25 cellular contexts compared by ENCODE assay signal in genomic region chr13:89688908-89689307, GRCh38.
A peak's percentile ranks its signal among the peaks of the same experiment; 100 is the strongest.
DNase-seq lines count a peak whose midpoint lies in the region; ATAC-seq, FAIRE-seq and TF ChIP-seq lines count a peak whose summit lies in the region.
"Had no signal": no experiment of that assay in that cellular context is flagged by ENCODE, and none has a peak within 500 bp of the region (broad histone marks: within the 10 kb centered on the region; RNA-seq: fewer than 3 reads in every experiment).

No MANE protein-coding gene starts in this region.

- H3K4me2 ChIP-seq in fibroblast of lung (ENCODE audit: extremely low read depth, insufficient read depth, low read length), result no peak overlapping the region

- TF ChIP-seq POLR2A in uterus (IDR thresholded peaks at IDR 0.05), result no peak

- no peak overlapping the region for H3K27ac Mint-ChIP-seq in WTC11
- H3K27ac Mint-ChIP-seq: activated CD4-positive, alpha-beta T cell treated with anti-CD3 and anti-CD28 coated beads, Interleukin-2, amount 10 ng/mL, durations not matched to agents 24 days and 14 days; IgD-negative memory B cell; stimulated activated naive CD8-positive, alpha-beta T cell treated with anti-CD3 and anti-CD28 coated beads, Interleukin-15, amount 100 ng/mL, for 72 hours had no signal

- H3K9me3 Mint-ChIP-seq in WTC11, result no peaks in the 10 kb centered on the region
- H3K9me3 Mint-ChIP-seq: activated CD4-positive, alpha-beta T cell treated with anti-CD3 and anti-CD28 coated beads, Interleukin-2, amount 10 ng/mL, durations not matched to agents 24 days and 14 days had no signal

- CTCF ChIA-PET in WTC11 (lab: Charles Lee), result no interaction called here

- H3K4me1 ChIP-seq in fibroblast of lung (ENCODE audit: control insufficient read depth, extremely low read depth, insufficient read depth, low read length) (no peaks in the 10 kb centered on the region), uterus (no peaks in the 10 kb centered on the region), ascending aorta (no peaks in the 10 kb centered on the region)

- no peaks in the 10 kb centered on the region for H3K36me3 Mint-ChIP-seq in WTC11
- H3K36me3 Mint-ChIP-seq: IgD-negative memory B cell had no signal

- DNase-seq in WTC11 (ENCODE audit: low spot score) (no peak), fibroblast of lung (ENCODE audit: low read depth in 2 of 2) (peak; percentile 6 to 23), kidney tubule cell (ENCODE audit: low spot score) (peak; percentile 12), substantia nigra (lab: John Stamatoyannopoulos, UW) (peak in 47 of 49 donors; percentile 6 to 82 (median 65)), LoVo (ENCODE audit: low spot score) (no peak), uterus (no peak), HTR-8/SVneo (ENCODE audit: insufficient read length, low spot score) (no peak), ascending aorta (ENCODE audit: low spot score in 2 of 2) (no peak)
- DNase-seq: activated CD4-positive, alpha-beta T cell treated with anti-CD3 and anti-CD28 coated beads, Interleukin-2, amount 10 ng/mL, durations not matched to agents 24 days and 14 days; activated CD8-positive, alpha-beta memory T cell treated with anti-CD3 and anti-CD28 coated beads, Interleukin-2, amount 50 U/mL, for 4 hours; activated naive CD4-positive, alpha-beta T cell treated with Interleukin-2 at 50 U/mL for 16 hours; dermis blood vessel endothelial cell; DND-41; NCI-H1930; NCI-H446; NK-92 treated with Interleukin-12 subunit alpha and Interleukin-12 subunit beta, amount 100 ng/mL, for 24 hours; stimulated activated CD4-positive, alpha-beta T cell treated with anti-CD3 and anti-CD28 coated beads, Interleukin-2, amount 100 ng/mL, for 24 hours; stimulated activated naive CD8-positive, alpha-beta T cell treated with anti-CD3 and anti-CD28 coated beads, Interleukin-15, amount 100 ng/mL, for 72 hours; SW 1271 had no signal

- H3K9me3 ChIP-seq in fibroblast of lung (ENCODE audit: control insufficient read depth, insufficient read depth, low read depth, low read length), result no peaks in the 10 kb centered on the region
- H3K9me3 ChIP-seq in uterus, result no peaks in the 10 kb centered on the region
- no peaks in the 10 kb centered on the region for H3K9me3 ChIP-seq in ascending aorta
- H3K9me3 ChIP-seq: neutrophil had no signal

- H3K79me2 ChIP-seq in fibroblast of lung (ENCODE audit: control insufficient read depth, insufficient read depth, low read length), result no peaks in the 10 kb centered on the region

- H3K9ac ChIP-seq in fibroblast of lung (ENCODE audit: insufficient read depth, low read length), result no peak overlapping the region

- intact Hi-C loops in uterus (cut with DNase I; ENCODE audit: low total_unique reads), result no loop called here
- intact Hi-C loops in ascending aorta (cut with DNase I), result no loop called here

- no peak overlapping the region for H3K4me3 Mint-ChIP-seq in WTC11
- H3K4me3 Mint-ChIP-seq: activated CD4-positive, alpha-beta T cell treated with anti-CD3 and anti-CD28 coated beads, Interleukin-2, amount 10 ng/mL, durations not matched to agents 24 days and 14 days; IgD-negative memory B cell; stimulated activated naive CD8-positive, alpha-beta T cell treated with anti-CD3 and anti-CD28 coated beads, Interleukin-15, amount 100 ng/mL, for 72 hours had no signal

- TF ChIP-seq CTCF in WTC11 (IDR thresholded peaks at IDR 0.05), result no peak
- no peak for TF ChIP-seq CTCF in fibroblast of lung (conservative IDR thresholded peaks at IDR 0.05 in 1 of 2, IDR thresholded peaks at IDR 0.05 in 1 of 2; ENCODE audit: low read depth in 1 of 2, low read length in 2 of 2)
- no peak for TF ChIP-seq CTCF in uterus (IDR thresholded peaks at IDR 0.05)
- TF ChIP-seq CTCF in ascending aorta (IDR thresholded peaks at IDR 0.05), result no peak

- H3K27ac ChIP-seq in fibroblast of lung (ENCODE audit: insufficient read depth, low read length) (no peak overlapping the region), substantia nigra (ENCODE audit: low read depth, low read length, poor library complexity, severe bottlenecking) (no peak overlapping the region), uterus (no peak overlapping the region), ascending aorta (no peak overlapping the region)
- H3K27ac ChIP-seq: neutrophil, RWPE1 had no signal

- H2AFZ ChIP-seq in fibroblast of lung (ENCODE audit: low read length), result no peak overlapping the region

- peak; percentile 76 for ATAC-seq in WTC11
- ATAC-seq: stimulated activated naive CD8-positive, alpha-beta T cell treated with anti-CD3 and anti-CD28 coated beads, Interleukin-15, amount 100 ng/mL, for 72 hours had no signal

- no peaks in the 10 kb centered on the region for H3K27me3 Mint-ChIP-seq in WTC11 (ENCODE audit: low read depth)
- H3K27me3 Mint-ChIP-seq: activated CD4-positive, alpha-beta T cell treated with anti-CD3 and anti-CD28 coated beads, Interleukin-2, amount 10 ng/mL, durations not matched to agents 24 days and 14 days; IgD-negative memory B cell; stimulated activated naive CD8-positive, alpha-beta T cell treated with anti-CD3 and anti-CD28 coated beads, Interleukin-15, amount 100 ng/mL, for 72 hours had no signal

- POLR2A ChIA-PET in WTC11 (lab: Charles Lee), result no interaction called here

- no peak for FAIRE-seq in HTR-8/SVneo (lab: Jason Lieb, UNC)
- FAIRE-seq: GM18507, TTC549, urothelium cell line had no signal

- H3K4me3 ChIP-seq in fibroblast of lung (replicated peaks in 1 of 4; ENCODE audit: control extremely low read depth in 1 of 4, insufficient read depth in 1 of 4, low read depth in 3 of 4, low read length in 4 of 4) (no peak overlapping the region), uterus (no peak overlapping the region), ascending aorta (no peak overlapping the region)

- H3K36me3 ChIP-seq in fibroblast of lung (ENCODE audit: control insufficient read depth, insufficient read depth, low read length) (no peaks in the 10 kb centered on the region), uterus (no peaks in the 10 kb centered on the region), ascending aorta (no peaks in the 10 kb centered on the region)
- H3K36me3 ChIP-seq: neutrophil had no signal

- no peaks in the 10 kb centered on the region for H3K27me3 ChIP-seq in fibroblast of lung (ENCODE audit: control insufficient read depth, insufficient read depth, low read length)
- no peaks in the 10 kb centered on the region for H3K27me3 ChIP-seq in uterus
- H3K27me3 ChIP-seq in ascending aorta, result no peaks in the 10 kb centered on the region
- H3K27me3 ChIP-seq: neutrophil had no signal

- no peaks in the 10 kb centered on the region for H4K20me1 ChIP-seq in fibroblast of lung (ENCODE audit: control insufficient read depth, extremely low read depth, insufficient read depth, low read length)

- H3K4me1 Mint-ChIP-seq in WTC11, result no peaks in the 10 kb centered on the region
- H3K4me1 Mint-ChIP-seq: activated CD4-positive, alpha-beta T cell treated with anti-CD3 and anti-CD28 coated beads, Interleukin-2, amount 10 ng/mL, durations not matched to agents 24 days and 14 days; IgD-negative memory B cell; stimulated activated naive CD8-positive, alpha-beta T cell treated with anti-CD3 and anti-CD28 coated beads, Interleukin-15, amount 100 ng/mL, for 72 hours had no signal

TF ChIP-seq in WTC11, 78 proteins besides CTCF, POLR2A, EP300 and RAD21:
- TF ChIP-seq SP1 (CRISPR knock-in tag; conservative IDR thresholded peaks at IDR 0.05), result no peak
- TF ChIP-seq ZNF138 (CRISPR knock-in tag; conservative IDR thresholded peaks at IDR 0.05), result no peak

Comparison
In these comparisons a context has a peak if more than half of its experiments do, and no peak if none do; other contexts are left out.
1. DNase-seq: peak in fibroblast of lung (2 of 2), kidney tubule cell (single experiment) and substantia nigra (47 of 49); none in WTC11 (single experiment), LoVo (single experiment), uterus (0 of 2), HTR-8/SVneo (single experiment) and ascending aorta (0 of 2).